9 cellular contexts compared by ENCODE assay signal in the genomic region with DNA sequence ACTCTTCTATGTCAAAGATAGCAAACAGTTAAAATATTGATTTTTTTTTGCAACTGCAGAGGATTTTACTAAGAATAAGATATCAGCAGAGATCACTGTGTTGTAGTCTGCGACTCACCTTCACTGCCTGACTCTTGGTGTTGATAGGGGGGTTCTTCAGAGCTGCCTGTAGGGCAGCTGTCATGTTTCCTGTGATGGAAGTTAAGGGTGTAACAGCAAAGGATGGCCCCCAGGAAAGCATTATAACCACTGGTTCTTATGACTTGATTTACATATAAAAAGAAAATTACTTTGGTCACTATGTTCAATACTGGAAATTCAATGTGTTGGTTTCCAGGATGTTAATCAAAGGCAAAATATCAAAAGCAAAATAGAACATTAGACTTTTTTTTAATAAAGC. TPM values are rescaled to one million over a fixed set of nuclear protein-coding genes. Genes with fewer than 3 reads are reported as not detected.
DNase-seq lines count a peak whose midpoint lies in the region; ATAC-seq and TF ChIP-seq lines count a peak whose summit lies in the region.
"Had no signal": no experiment of that assay in that cellular context is flagged by ENCODE, and none has a peak within 500 bp of the region (broad histone marks: within the 10 kb centered on the region; RNA-seq: fewer than 3 reads in every experiment).

No MANE protein-coding gene starts in this region.

- 32 to 71% (median 54%) methylated on average over 1 of the region's 1 CpG for WGBS in spleen, 5 donors

- peak overlapping the region in 7 of 8 donors; percentile 95 to 99 (median 97) for H3K27ac ChIP-seq in spleen

- peak overlapping the region; percentile 85 for H3K4me3 ChIP-seq in fibroblast of mammary gland (ENCODE audit: control insufficient read depth, low read depth, low read length)
- H3K4me3 ChIP-seq in spleen, result peak overlapping the region in 7 of 8 donors; percentile 86 to 94 (median 89)

- TF ChIP-seq CTCF in fibroblast of mammary gland (conservative IDR thresholded peaks at IDR 0.05; ENCODE audit: control insufficient read depth, insufficient read depth, low read depth, low read length) (no peak), spleen (IDR thresholded peaks at IDR 0.05 in 8 of 11, conservative IDR thresholded peaks at IDR 0.05 in 3 of 11) (no peak)

- intact Hi-C loops in spleen (cut with DNase I; ENCODE audit: low total_unique reads) (no loop called here), head of caudate nucleus (cut with DNase I) (loop anchor here (10.0 kb wide), 1 partner anchor 172 kb away; the partner anchor contains the start of gene RGL1)

- peaks cover 0 to 51% (median 32%) of the 10 kb centered on the region in 6 donors for H3K36me3 ChIP-seq in spleen

- H3K27me3 ChIP-seq in spleen (replicated peaks in 1 of 7), result no peaks in the 10 kb centered on the region

- no peak for ATAC-seq in GM21619 (IDR thresholded peaks at IDR 0.05; ENCODE audit: unreplicated experiment)
- ATAC-seq in GM19395 (IDR thresholded peaks at IDR 0.05; ENCODE audit: unreplicated experiment), result no peak

- no peaks in the 10 kb centered on the region for H3K9me3 ChIP-seq in spleen

- DNase-seq in NCI-H510A treated with DMSO at 0.1 percent for 48 hours (lab: John Stamatoyannopoulos, UW), result peak; percentile 21
- DNase-seq in NCI-H510A (lab: John Stamatoyannopoulos, UW), result no peak
- peak; percentile 10 for DNase-seq in RPMI7951 (ENCODE audit: low read depth)
- DNase-seq in fibroblast of mammary gland (ENCODE audit: low read depth), result no peak
- no peak for DNase-seq in spleen
- no peak for DNase-seq in head of caudate nucleus
- DNase-seq: activated effector memory CD4-positive, alpha-beta T cell treated with Interleukin-2 at 50 U/mL for 16 hours had no signal

- peaks cover 31 to 90% (median 69%) of the 10 kb centered on the region in 6 donors for H3K4me1 ChIP-seq in spleen

- no peak for TF ChIP-seq POLR2A in spleen (IDR thresholded peaks at IDR 0.05)

RNA-seq across cellular contexts. Expression of gene ARPC5, which starts 2.6 kb away (rescaled TPM):
- 182 and 204 TPM in 2 replicates for total RNA-seq in RPMI7951 (2014; rRNA removed; shearing (Covaris generic))
- total RNA-seq in spleen, result 100 to 1,000 TPM; 141 to 221 (median 171) TPM
- polyA plus RNA-seq in spleen, result 100 to 1,000 TPM; 122 to 208 (median 190) TPM

RNA-seq across cellular contexts. Expression of gene APOBEC4, which starts 20.2 kb away (rescaled TPM):
- total RNA-seq in RPMI7951 (2014; rRNA removed; shearing (Covaris generic)), result not detected in 2 replicates
- total RNA-seq in spleen, result not detected
- polyA plus RNA-seq in spleen, result not detected

RNA-seq across cellular contexts. Expression of gene NCF2, which starts 42.7 kb away (rescaled TPM):
- total RNA-seq in RPMI7951 (2014; rRNA removed; shearing (Covaris generic)), result not detected in 2 replicates
- 100 to 1,000 TPM in 5 of 7 donors, 10 to 100 TPM in 2; 62.2 to 232 (median 114) TPM for total RNA-seq in spleen
- 10 to 100 TPM; 14.9 to 34.7 (median 20.5) TPM for polyA plus RNA-seq in spleen

Comparison
In these comparisons a context has a peak if more than half of its experiments do, and no peak if none do; other contexts are left out.
1. DNase-seq: peak in NCI-H510A treated with DMSO at 0.1 percent for 48 hours (single experiment) and RPMI7951 (single experiment); none in NCI-H510A (single experiment), fibroblast of mammary gland (single experiment), spleen (single experiment) and head of caudate nucleus (0 of 42).
2. RNA of gene NCF2, which starts 42.7 kb away (total RNA-seq): 62.2 to 232 TPM in spleen; not detected in RPMI7951; every median in the first group is over 10 times any median in the second.